In genomic region chr5:179185256-179186091, GRCh38 we compare ENCODE assay signal across 21 cellular contexts.
DNase-seq lines count a peak whose midpoint lies in the region; ATAC-seq, FAIRE-seq and TF ChIP-seq lines count a peak whose summit lies in the region.
"Had no signal": no experiment of that assay in that cellular context is flagged by ENCODE, and none has a peak within 500 bp of the region (broad histone marks: within the 10 kb centered on the region; RNA-seq: fewer than 3 reads in every experiment).

No MANE protein-coding gene starts in this region.

- H3K9ac ChIP-seq in HepG2 (ENCODE audit: insufficient read depth, low read depth, low read length) = peak overlapping the region; percentile 58

- TF ChIP-seq POLR2A in breast epithelium (IDR thresholded peaks at IDR 0.05) = no peak
- 0 out of 4 replicates have a peak, but pooled peaks of 1 of the 2 experiments have one; percentile 12 for TF ChIP-seq POLR2A in HepG2 (IDR thresholded peaks at IDR 0.05; ENCODE audit: insufficient read depth in 1 of 2, low read depth in 2 of 2, low read length in 2 of 2)
- TF ChIP-seq POLR2A in spleen (IDR thresholded peaks at IDR 0.05) = no peak

- H3K4me3 Mint-ChIP-seq in MCF 10A (ENCODE audit: unreplicated experiment) = no peak overlapping the region
- H3K4me3 Mint-ChIP-seq: CD14-positive monocyte had no signal

- FAIRE-seq in HepG2 (lab: Jason Lieb, UNC) = no peak

- in situ Hi-C loops in HepG2 (cut with HindIII; ENCODE audit: extremely low pct_ligation_motif_present, low pct_unique_long_range_greater_than_20kb) = no loop called here

- DNase-seq in breast epithelium (ENCODE audit: low spot score in 2 of 2) (no peak), MCF 10A (ENCODE audit: unreplicated experiment) (no peak), WERI-Rb-1 (peak; percentile 22), HepG2 (ENCODE audit: low spot score) (no peak), spleen (peak; percentile 65), COLO829 (ENCODE audit: low spot score) (no peak)
- DNase-seq in activated CD4-positive, alpha-beta T cell treated with anti-CD3 and anti-CD28 coated beads for 48 hours = no peak
- DNase-seq: AML-193, COR-L47, DMS 273 treated with DMSO at 0.1 percent for 48 hours, DND-41, HCEC 1CT, KG1, MV-4-11, NCI-H187, NCI-H2107, NCI-H510A, NCI-H748 treated with DMSO at 0.1 percent for 48 hours had no signal

- 74% methylated on average over 13 of the region's 17 CpGs for WGBS in HepG2 (ENCODE audit: low lambda C conversion rate)
- 75 to 84% (median 77%) methylated on average over 11 to 17 of the region's 17 CpGs for WGBS in spleen, 5 donors

- CTCF ChIA-PET in MCF 10A (lab: Yijun Ruan, JAX) (interaction anchor here (0.6 kb wide), 1 partner anchor 229 kb away, joined by 5 read pairs; no protein-coding TSS in a partner anchor), HepG2 (lab: Yijun Ruan, JAX; ENCODE audit: low intra/inter-chr PET ratio, low total read pairs) (no interaction called here)

- H3K27me3 Mint-ChIP-seq in MCF 10A (ENCODE audit: insufficient read depth, unreplicated experiment) = no peaks in the 10 kb centered on the region

- no peak for TF ChIP-seq RAD21 in HepG2 (CRISPR knock-in tag; IDR thresholded peaks at IDR 0.05)

- H3K9me3 Mint-ChIP-seq in MCF 10A (ENCODE audit: unreplicated experiment) = peaks cover 8% of the 10 kb centered on the region

- peak; percentile 16 for ATAC-seq in HepG2
- ATAC-seq in HG02981 (IDR thresholded peaks at IDR 0.05; ENCODE audit: unreplicated experiment) = no peak

- H3K36me3 ChIP-seq in breast epithelium (no peaks in the 10 kb centered on the region), WERI-Rb-1 (no peaks in the 10 kb centered on the region), HepG2 (replicated peaks in 1 of 2; ENCODE audit: control insufficient read depth in 1 of 2, insufficient read depth in 2 of 2, low read length in 2 of 2) (no peaks in the 10 kb centered on the region), spleen (peaks cover 0 to 10% (median 0%) of the 10 kb centered on the region in 6 donors)

- no peak overlapping the region for H2AFZ ChIP-seq in HepG2 (ENCODE audit: low read length)

- H3K4me1 ChIP-seq in breast epithelium (no peaks in the 10 kb centered on the region), HepG2 (ENCODE audit: insufficient read depth, low read length) (peaks cover 52% of the 10 kb centered on the region), spleen (peaks cover 0 to 27% (median 12%) of the 10 kb centered on the region in 6 donors)

- peaks cover 0 to 10% of the 10 kb centered on the region in 2 donors for H3K27me3 ChIP-seq in breast epithelium
- no peaks in the 10 kb centered on the region for H3K27me3 ChIP-seq in WERI-Rb-1 (ENCODE audit: insufficient read depth, low read depth, severe bottlenecking)
- no peaks in the 10 kb centered on the region; a peak in 1 of 5 replicates for H3K27me3 ChIP-seq in HepG2 (ENCODE audit: control insufficient read depth in 1 of 2, insufficient read depth in 2 of 2, low read length in 2 of 2)
- H3K27me3 ChIP-seq in spleen (replicated peaks in 1 of 7) = peaks cover 0 to 28% (median 0%) of the 10 kb centered on the region in 7 donors

- BruUV-seq in MCF 10A (replicated peaks; lab: Mats Ljungman, UMichigan) (no TSS peak), HepG2 (replicated peaks; lab: Mats Ljungman, UMichigan) (no TSS peak)

- POLR2A ChIA-PET in MCF 10A (lab: Yijun Ruan, JAX) (no interaction called here), HepG2 (lab: Yijun Ruan, JAX) (no interaction called here)

- intact Hi-C loops in breast epithelium (cut with DNase I; ENCODE audit: low total_unique reads) = no loop called here
- intact Hi-C loops in MCF 10A (cut with micrococcal nuclease) = no loop called here
- intact Hi-C loops in HepG2 (cut with micrococcal nuclease; ENCODE audit: unreplicated experiment) = no loop called here
- intact Hi-C loops in spleen (cut with DNase I; ENCODE audit: low total_unique reads) = no loop called here

- H3K27ac Mint-ChIP-seq in MCF 10A (ENCODE audit: low read depth, unreplicated experiment) = no peak overlapping the region
- H3K27ac Mint-ChIP-seq: CD14-positive monocyte had no signal

- H3K9me3 ChIP-seq in breast epithelium = no peaks in the 10 kb centered on the region
- no peaks in the 10 kb centered on the region for H3K9me3 ChIP-seq in WERI-Rb-1 (ENCODE audit: severe bottlenecking)
- H3K9me3 ChIP-seq in HepG2 (ENCODE audit: low read length) = no peaks in the 10 kb centered on the region
- H3K9me3 ChIP-seq in spleen = no peaks in the 10 kb centered on the region

- H4K20me1 ChIP-seq in HepG2 (ENCODE audit: insufficient read depth, low read length) = no peaks in the 10 kb centered on the region

- H3K27ac ChIP-seq in breast epithelium (peak overlapping the region; percentile 21 to 38), WERI-Rb-1 (peak overlapping the region; percentile 49; the same call in 1 of the 2 replicates), HepG2 (ENCODE audit: extremely low read length, insufficient read depth, low read length) (peak overlapping the region; percentile 57), spleen (no peak overlapping the region)
- H3K27ac ChIP-seq: 22Rv1 had no signal

- H3K4me1 Mint-ChIP-seq in MCF 10A (ENCODE audit: insufficient read depth, unreplicated experiment) = no peaks in the 10 kb centered on the region
- H3K4me1 Mint-ChIP-seq: CD14-positive monocyte had no signal

- peak overlapping the region; percentile 79 for H3K4me2 ChIP-seq in HepG2 (ENCODE audit: low read depth, low read length)

- H3K4me3 ChIP-seq in breast epithelium (no peak overlapping the region), WERI-Rb-1 (ENCODE audit: low read depth, low read length) (no peak overlapping the region), HepG2 (replicated peaks in 1 of 3; ENCODE audit: insufficient read depth in 1 of 3, low read depth in 2 of 3, low read length in 3 of 3) (peak overlapping the region; percentile 16 to 65 (median 56); a peak in 5 of 6 replicates), spleen (no peak overlapping the region)

- no peak for TF ChIP-seq CTCF in breast epithelium (IDR thresholded peaks at IDR 0.05)
- no peak for TF ChIP-seq CTCF in MCF 10A (IDR thresholded peaks at IDR 0.05; ENCODE audit: unreplicated experiment)
- no peak for TF ChIP-seq CTCF in WERI-Rb-1 (IDR thresholded peaks at IDR 0.05; ENCODE audit: low read depth, low read length)
- no peak for TF ChIP-seq CTCF in HepG2 (CRISPR knock-in tag; IDR thresholded peaks at IDR 0.05)
- no peak for TF ChIP-seq CTCF in spleen (IDR thresholded peaks at IDR 0.05 in 8 of 11, conservative IDR thresholded peaks at IDR 0.05 in 3 of 11)

- no peak for TF ChIP-seq EP300 in HepG2 (IDR thresholded peaks at IDR 0.05; ENCODE audit: low read depth in 2 of 2, low read length in 2 of 2)
- no peak for TF ChIP-seq EP300 in HepG2 (CRISPR knock-in tag; IDR thresholded peaks at IDR 0.05; ENCODE audit: borderline replicate concordance)

- no peaks in the 10 kb centered on the region for H3K79me2 ChIP-seq in HepG2 (ENCODE audit: insufficient read depth, low read length)

- H3K36me3 Mint-ChIP-seq in MCF 10A (ENCODE audit: insufficient read depth, unreplicated experiment) = peaks cover 5% of the 10 kb centered on the region
- H3K36me3 Mint-ChIP-seq: CD14-positive monocyte had no signal

TF ChIP-seq in HepG2, 621 proteins besides CTCF, POLR2A, EP300 and RAD21 (continues in another document):
- TF ChIP-seq ZBTB33 (CRISPR knock-in tag; IDR thresholded peaks at IDR 0.05) = 0 out of 2 replicates have a peak, but pooled peaks have one; percentile 46
- no peak for TF ChIP-seq ZNF576 (CRISPR knock-in tag; IDR thresholded peaks at IDR 0.05)
- TF ChIP-seq ZBTB34 (CRISPR knock-in tag; IDR thresholded peaks at IDR 0.05) = no peak
- no peak for TF ChIP-seq RAD51 (IDR thresholded peaks at IDR 0.05; ENCODE audit: borderline replicate concordance)
- no peak for TF ChIP-seq HNRNPLL (IDR thresholded peaks at IDR 0.05; ENCODE audit: low read depth, low read length, poor library complexity, severe bottlenecking)
- no peak for TF ChIP-seq GATAD1 (CRISPR knock-in tag; IDR thresholded peaks at IDR 0.05)
- TF ChIP-seq ZNF563 (CRISPR knock-in tag; IDR thresholded peaks at IDR 0.05) = 0 out of 2 replicates have a peak, but pooled peaks have one; percentile 40
- peak; percentile 7; the same call in 1 of the 2 replicates for TF ChIP-seq GABPB1 (CRISPR knock-in tag; IDR thresholded peaks at IDR 0.05)
- no peak for TF ChIP-seq POLR2G (IDR thresholded peaks at IDR 0.05; ENCODE audit: low read depth, low read length)
- no peak for TF ChIP-seq DMAP1 (CRISPR knock-in tag; IDR thresholded peaks at IDR 0.05)
- TF ChIP-seq ZFX (CRISPR knock-in tag; IDR thresholded peaks at IDR 0.05; ENCODE audit: low read depth) = peak; percentile 62; the same call in 1 of the 2 replicates

Comparison
In these comparisons a context has a peak if more than half of its experiments do, and no peak if none do; other contexts are left out.
1. DNase-seq: peak in WERI-Rb-1 (single experiment) and spleen (single experiment); none in breast epithelium (0 of 2), MCF 10A (single experiment), HepG2 (single experiment), activated CD4-positive, alpha-beta T cell treated with anti-CD3 and anti-CD28 coated beads for 48 hours (single experiment) and COLO829 (single experiment).
2. H3K27ac ChIP-seq: peak in breast epithelium (2 of 2), WERI-Rb-1 (single experiment) and HepG2 (single experiment); none in spleen (0 of 8).
3. H3K4me3 ChIP-seq: peak in HepG2 (3 of 3); none in breast epithelium (0 of 3), WERI-Rb-1 (single experiment) and spleen (0 of 8).